In genomic region chr12:49131051-49131972, GRCh38 we compare ENCODE assay signal across 1 cellular context.
A peak's percentile ranks its signal among the peaks of the same experiment; 100 is the strongest.
TF ChIP-seq lines count a peak whose summit lies in the region.

Gene TUBA1B (minus strand): TSS chr12:49131395. CDS start chr12:49131300, 95 bp downstream.

TF ChIP-seq in K562, 482 proteins besides CTCF, POLR2A, EP300 and RAD21 (continued from another document and continues in another):
- TF ChIP-seq HOMEZ (CRISPR knock-in tag; IDR thresholded peaks at IDR 0.05) (0 out of 2 replicates have a peak, but pooled peaks have one; percentile 27), TCF7 (IDR thresholded peaks at IDR 0.05; ENCODE audit: borderline replicate concordance) (no peak), E2F4 (CRISPR knock-in tag; IDR thresholded peaks at IDR 0.05; ENCODE audit: low read depth) (no peak), BRCA1 (IDR thresholded peaks at IDR 0.05) (no peak), BRCA1 (CRISPR knock-in tag; IDR thresholded peaks at IDR 0.05) (no peak), TCFL5 (CRISPR knock-in tag; conservative IDR thresholded peaks at IDR 0.05) (no peak), ILK (tag; IDR thresholded peaks at IDR 0.05; ENCODE audit: borderline replicate concordance, low read depth) (no peak), JUND (IDR thresholded peaks at IDR 0.05; ENCODE audit: borderline replicate concordance, low read depth, low read length) (peak; percentile 16; the same call in 1 of the 2 replicates), JUND (tag; IDR thresholded peaks at IDR 0.05; ENCODE audit: borderline replicate concordance, low read depth, low read length) (no peak; the same call in 2 of the 3 replicates), ZNF445 (CRISPR knock-in tag; IDR thresholded peaks at IDR 0.05; ENCODE audit: low read depth) (0 out of 2 replicates have a peak, but pooled peaks have one; percentile 23), ADNP (tag; IDR thresholded peaks at IDR 0.05) (no peak), HNRNPK (IDR thresholded peaks at IDR 0.05; ENCODE audit: low read depth, low read length, poor library complexity, severe bottlenecking) (no peak), PCBP2 (IDR thresholded peaks at IDR 0.05; ENCODE audit: low read depth, low read length, poor library complexity, severe bottlenecking) (no peak), SRSF3 (IDR thresholded peaks at IDR 0.05; ENCODE audit: insufficient read depth, low read length) (no peak), CBX3 (IDR thresholded peaks at IDR 0.05; ENCODE audit: borderline replicate concordance in 1 of 2, low read length in 2 of 2) (0 out of 3 replicates have a peak, but pooled peaks of 1 of the 2 experiments have one; percentile 30), TAF9B (IDR thresholded peaks at IDR 0.05; ENCODE audit: partially characterized antibody) (peak; percentile 83), NFIC (IDR thresholded peaks at IDR 0.05) (peak; percentile 76), TBP (optimal IDR thresholded peaks at IDR 0.05; ENCODE audit: low read depth, low read length) (no peak), ZNF23 (CRISPR knock-in tag; IDR thresholded peaks at IDR 0.05) (no peak), COPS2 (conservative IDR thresholded peaks at IDR 0.05) (no peak), HMG20B (CRISPR knock-in tag; IDR thresholded peaks at IDR 0.05) (peak; percentile 26; the same call in 1 of the 2 replicates), ZNF740 (CRISPR knock-in tag; IDR thresholded peaks at IDR 0.05) (no peak), ZNF740 (tag; IDR thresholded peaks at IDR 0.05) (no peak), RERE (CRISPR knock-in tag; IDR thresholded peaks at IDR 0.05; ENCODE audit: borderline replicate concordance) (no peak), TEAD4 (IDR thresholded peaks at IDR 0.05; ENCODE audit: low read length) (no peak), TEAD4 (CRISPR knock-in tag; IDR thresholded peaks at IDR 0.05; ENCODE audit: borderline replicate concordance) (0 out of 2 replicates have a peak, but pooled peaks have one; percentile 64), ZNF239 (CRISPR knock-in tag; IDR thresholded peaks at IDR 0.05) (no peak; the same call in 1 of the 2 replicates), ZBED1 (IDR thresholded peaks at IDR 0.05) (no peak; the same call in 1 of the 2 replicates), RBFOX2 (IDR thresholded peaks at IDR 0.05; ENCODE audit: low read depth, low read length) (peak; percentile 94), E4F1 (CRISPR knock-in tag; IDR thresholded peaks at IDR 0.05; ENCODE audit: borderline replicate concordance) (no peak), TARDBP (IDR thresholded peaks at IDR 0.05) (peak; percentile 21; the same call in 1 of the 2 replicates), ZNF592 (IDR thresholded peaks at IDR 0.05) (0 out of 2 replicates have a peak, but pooled peaks have one; percentile 44)
- TF ChIP-seq, protein P1, sequence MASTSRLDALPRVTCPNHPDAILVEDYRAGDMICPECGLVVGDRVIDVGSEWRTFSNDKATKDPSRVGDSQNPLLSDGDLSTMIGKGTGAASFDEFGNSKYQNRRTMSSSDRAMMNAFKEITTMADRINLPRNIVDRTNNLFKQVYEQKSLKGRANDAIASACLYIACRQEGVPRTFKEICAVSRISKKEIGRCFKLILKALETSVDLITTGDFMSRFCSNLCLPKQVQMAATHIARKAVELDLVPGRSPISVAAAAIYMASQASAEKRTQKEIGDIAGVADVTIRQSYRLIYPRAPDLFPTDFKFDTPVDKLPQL (IDR thresholded peaks at IDR 0.05; ENCODE audit: extremely low read depth, insufficient read length) = peak; percentile 82
- TF ChIP-seq, protein P2, sequence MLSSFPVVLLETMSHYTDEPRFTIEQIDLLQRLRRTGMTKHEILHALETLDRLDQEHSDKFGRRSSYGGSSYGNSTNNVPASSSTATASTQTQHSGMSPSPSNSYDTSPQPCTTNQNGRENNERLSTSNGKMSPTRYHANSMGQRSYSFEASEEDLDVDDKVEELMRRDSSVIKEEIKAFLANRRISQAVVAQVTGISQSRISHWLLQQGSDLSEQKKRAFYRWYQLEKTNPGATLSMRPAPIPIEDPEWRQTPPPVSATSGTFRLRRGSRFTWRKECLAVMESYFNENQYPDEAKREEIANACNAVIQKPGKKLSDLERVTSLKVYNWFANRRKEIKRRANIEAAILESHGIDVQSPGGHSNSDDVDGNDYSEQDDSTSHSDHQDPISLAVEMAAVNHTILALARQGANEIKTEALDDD (IDR thresholded peaks at IDR 0.05) = no peak
- TF ChIP-seq, protein P3, sequence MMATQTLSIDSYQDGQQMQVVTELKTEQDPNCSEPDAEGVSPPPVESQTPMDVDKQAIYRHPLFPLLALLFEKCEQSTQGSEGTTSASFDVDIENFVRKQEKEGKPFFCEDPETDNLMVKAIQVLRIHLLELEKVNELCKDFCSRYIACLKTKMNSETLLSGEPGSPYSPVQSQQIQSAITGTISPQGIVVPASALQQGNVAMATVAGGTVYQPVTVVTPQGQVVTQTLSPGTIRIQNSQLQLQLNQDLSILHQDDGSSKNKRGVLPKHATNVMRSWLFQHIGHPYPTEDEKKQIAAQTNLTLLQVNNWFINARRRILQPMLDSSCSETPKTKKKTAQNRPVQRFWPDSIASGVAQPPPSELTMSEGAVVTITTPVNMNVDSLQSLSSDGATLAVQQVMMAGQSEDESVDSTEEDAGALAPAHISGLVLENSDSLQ (IDR thresholded peaks at IDR 0.05) = no peak
- TF ChIP-seq, protein P4, sequence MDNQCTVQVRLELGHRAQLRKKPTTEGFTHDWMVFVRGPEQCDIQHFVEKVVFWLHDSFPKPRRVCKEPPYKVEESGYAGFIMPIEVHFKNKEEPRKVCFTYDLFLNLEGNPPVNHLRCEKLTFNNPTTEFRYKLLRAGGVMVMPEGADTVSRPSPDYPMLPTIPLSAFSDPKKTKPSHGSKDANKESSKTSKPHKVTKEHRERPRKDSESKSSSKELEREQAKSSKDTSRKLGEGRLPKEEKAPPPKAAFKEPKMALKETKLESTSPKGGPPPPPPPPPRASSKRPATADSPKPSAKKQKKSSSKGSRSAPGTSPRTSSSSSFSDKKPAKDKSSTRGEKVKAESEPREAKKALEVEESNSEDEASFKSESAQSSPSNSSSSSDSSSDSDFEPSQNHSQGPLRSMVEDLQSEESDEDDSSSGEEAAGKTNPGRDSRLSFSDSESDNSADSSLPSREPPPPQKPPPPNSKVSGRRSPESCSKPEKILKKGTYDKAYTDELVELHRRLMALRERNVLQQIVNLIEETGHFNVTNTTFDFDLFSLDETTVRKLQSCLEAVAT (IDR thresholded peaks at IDR 0.05) = peak; percentile 93 to 94
